In the genomic region with DNA sequence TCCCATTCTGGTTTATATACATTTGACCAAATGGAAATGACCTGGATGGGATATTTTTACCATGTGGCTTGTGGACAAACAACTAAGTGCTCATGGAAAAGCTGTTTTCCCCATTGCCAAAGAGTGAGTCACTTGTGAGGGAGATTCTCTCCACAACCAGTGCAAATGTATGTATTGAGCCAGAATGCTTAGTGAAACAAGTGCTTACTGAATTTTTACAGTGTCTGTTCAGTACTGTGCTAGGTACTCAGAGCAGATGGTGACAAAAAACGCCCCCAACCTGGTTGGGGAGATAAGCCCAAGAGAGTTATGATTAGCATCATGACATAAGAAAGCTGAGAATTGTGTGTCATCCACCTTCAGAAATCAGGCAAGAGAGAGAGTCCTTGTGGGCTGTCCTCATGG, we compare ENCODE assay signal across 11 cellular contexts. TPM values are rescaled to one million over a fixed set of nuclear protein-coding genes. Genes with fewer than 3 reads are reported as not detected.
A peak's percentile ranks its signal among the peaks of the same experiment; 100 is the strongest.
DNase-seq lines count a peak whose midpoint lies in the region; ATAC-seq and TF ChIP-seq lines count a peak whose summit lies in the region.
"Had no signal": no experiment of that assay in that cellular context is flagged by ENCODE, and none has a peak within 500 bp of the region (broad histone marks: within the 10 kb centered on the region; RNA-seq: fewer than 3 reads in every experiment).

No MANE protein-coding gene starts in this region.

- 0 out of 2 replicates have a peak, but pooled peaks cover 3% of the 10 kb centered on the region for H3F3A ChIP-seq in OCI-LY1 (ENCODE audit: insufficient read depth, low read length)
- H3F3A ChIP-seq in GM23338 (replicated peaks; ENCODE audit: low read depth): 0 out of 2 replicates have a peak, but pooled peaks cover 3% of the 10 kb centered on the region

- ATAC-seq in omental fat pad (ENCODE audit: low FRiP score): no peak
- no peak for ATAC-seq in GM23338
- ATAC-seq in HG03045 (IDR thresholded peaks at IDR 0.05; ENCODE audit: unreplicated experiment): no peak
- ATAC-seq: activated T-cell treated with anti-CD3 and anti-CD28 coated beads, Interleukin-2, amount 50 U/mL, for 4 hours; T-cell had no signal

- TF ChIP-seq CTCF in OCI-LY1 (IDR thresholded peaks at IDR 0.05; ENCODE audit: low read length) (no peak), epithelial cell of esophagus (IDR thresholded peaks at IDR 0.05; ENCODE audit: insufficient read depth, low read depth, low read length, missing control alignments) (no peak), omental fat pad (IDR thresholded peaks at IDR 0.05) (no peak), GM23338 (conservative IDR thresholded peaks at IDR 0.05; ENCODE audit: low read depth in 2 of 2) (no peak)

- DNase-seq in epithelial cell of esophagus (ENCODE audit: low read depth): peak; percentile 82
- peak; percentile 54 for DNase-seq in non-pigmented ciliary epithelial cell (ENCODE audit: low read depth)
- no peak for DNase-seq in islet precursor cell
- DNase-seq in omental fat pad (ENCODE audit: low spot score): no peak
- no peak for DNase-seq in GM23338 (ENCODE audit: low spot score)
- DNase-seq: activated T-cell treated with anti-CD3 and anti-CD28 coated beads, Interleukin-2, amount 50 U/mL, for 4 hours; NCI-H524 treated with DMSO at 0.1 percent for 48 hours; T-cell had no signal

- no peak overlapping the region for H3K4me3 ChIP-seq in BLaER1
- H3K4me3 ChIP-seq in OCI-LY1 (ENCODE audit: low read depth, low read length, poor library complexity, severe bottlenecking): no peak overlapping the region
- no peak overlapping the region for H3K4me3 ChIP-seq in epithelial cell of esophagus (ENCODE audit: low read length)
- H3K4me3 ChIP-seq in GM23338: no peak overlapping the region

- H3K4me2 ChIP-seq in BLaER1: peak overlapping the region; percentile 3; the same call in 1 of the 2 replicates
- peak overlapping the region; percentile 95; the same call in 1 of the 2 replicates for H3K4me2 ChIP-seq in OCI-LY1 (ENCODE audit: low read length)
- H3K4me2 ChIP-seq in GM23338: no peak overlapping the region

- H4K20me1 ChIP-seq in BLaER1 (peaks cover 17% of the 10 kb centered on the region), OCI-LY1 (ENCODE audit: insufficient read depth, low read length) (no peaks in the 10 kb centered on the region), GM23338 (replicated peaks; ENCODE audit: insufficient read depth) (peaks cover 17% of the 10 kb centered on the region; the same call in 1 of the 2 replicates)

- H3K9me2 ChIP-seq in OCI-LY1 (ENCODE audit: low read depth, low read length) (no peaks in the 10 kb centered on the region), GM23338 (ENCODE audit: insufficient read depth) (no peaks in the 10 kb centered on the region)

- H3K36me3 ChIP-seq in BLaER1 (0 out of 2 replicates have a peak, but pooled peaks cover 8% of the 10 kb centered on the region), OCI-LY1 (ENCODE audit: insufficient read depth, low read length) (no peaks in the 10 kb centered on the region), GM23338 (ENCODE audit: insufficient read depth) (no peaks in the 10 kb centered on the region)

- no peaks in the 10 kb centered on the region for H3K27me3 ChIP-seq in BLaER1
- no peaks in the 10 kb centered on the region for H3K27me3 ChIP-seq in OCI-LY1 (ENCODE audit: insufficient read depth, low read length)
- H3K27me3 ChIP-seq in GM23338 (ENCODE audit: insufficient read depth): 0 out of 2 replicates have a peak, but pooled peaks cover 10% of the 10 kb centered on the region

- peaks cover 16% of the 10 kb centered on the region for H3K4me1 Mint-ChIP-seq in GM23338

- H3K9ac ChIP-seq in BLaER1: no peak overlapping the region
- no peak overlapping the region for H3K9ac ChIP-seq in OCI-LY1 (ENCODE audit: low read length)

- H3K36me3 Mint-ChIP-seq in GM23338 (ENCODE audit: low read depth): no peaks in the 10 kb centered on the region
- H3K36me3 Mint-ChIP-seq: T-cell had no signal

- H3K27ac ChIP-seq in BLaER1 (no peak overlapping the region), OCI-LY1 (ENCODE audit: low read depth, low read length, poor library complexity, severe bottlenecking) (no peak overlapping the region), GM23338 (ENCODE audit: low read depth) (no peak overlapping the region)

- H2AFZ ChIP-seq in OCI-LY1 (ENCODE audit: low read length) (no peak overlapping the region), GM23338 (no peak overlapping the region)

- H3K4me1 ChIP-seq in BLaER1 (peaks cover 19% of the 10 kb centered on the region), OCI-LY1 (ENCODE audit: insufficient read depth, low read length, severe bottlenecking) (peaks cover 26% of the 10 kb centered on the region), GM23338 (ENCODE audit: insufficient read depth) (peaks cover 25% of the 10 kb centered on the region)

- H3K79me2 ChIP-seq in OCI-LY1 (ENCODE audit: insufficient read depth, low read length): peaks cover 10% of the 10 kb centered on the region
- H3K79me2 ChIP-seq in GM23338 (replicated peaks; ENCODE audit: insufficient read depth): peaks cover 57% of the 10 kb centered on the region

- no peaks in the 10 kb centered on the region for H3K9me3 ChIP-seq in BLaER1
- H3K9me3 ChIP-seq in OCI-LY1 (ENCODE audit: low read length): no peaks in the 10 kb centered on the region

- H3K9me3 Mint-ChIP-seq in GM23338: peaks cover 3% of the 10 kb centered on the region; the same call in 1 of the 3 replicates
- H3K9me3 Mint-ChIP-seq: activated T-cell treated with anti-CD3 and anti-CD28 coated beads, Interleukin-2, amount 50 U/mL, for 4 hours; T-cell had no signal

- H3K27me3 Mint-ChIP-seq in GM23338 (ENCODE audit: insufficient read depth, low read depth, poor library complexity): peaks cover 13% of the 10 kb centered on the region
- H3K27me3 Mint-ChIP-seq: T-cell had no signal

- no peak overlapping the region for H3K27ac Mint-ChIP-seq in GM23338
- H3K27ac Mint-ChIP-seq: T-cell had no signal

- no peak overlapping the region for H3K4me3 Mint-ChIP-seq in GM23338

TF ChIP-seq in GM23338, 12 proteins besides CTCF, POLR2A, EP300 and RAD21 (continues in another document):
- TF ChIP-seq, protein P1, sequence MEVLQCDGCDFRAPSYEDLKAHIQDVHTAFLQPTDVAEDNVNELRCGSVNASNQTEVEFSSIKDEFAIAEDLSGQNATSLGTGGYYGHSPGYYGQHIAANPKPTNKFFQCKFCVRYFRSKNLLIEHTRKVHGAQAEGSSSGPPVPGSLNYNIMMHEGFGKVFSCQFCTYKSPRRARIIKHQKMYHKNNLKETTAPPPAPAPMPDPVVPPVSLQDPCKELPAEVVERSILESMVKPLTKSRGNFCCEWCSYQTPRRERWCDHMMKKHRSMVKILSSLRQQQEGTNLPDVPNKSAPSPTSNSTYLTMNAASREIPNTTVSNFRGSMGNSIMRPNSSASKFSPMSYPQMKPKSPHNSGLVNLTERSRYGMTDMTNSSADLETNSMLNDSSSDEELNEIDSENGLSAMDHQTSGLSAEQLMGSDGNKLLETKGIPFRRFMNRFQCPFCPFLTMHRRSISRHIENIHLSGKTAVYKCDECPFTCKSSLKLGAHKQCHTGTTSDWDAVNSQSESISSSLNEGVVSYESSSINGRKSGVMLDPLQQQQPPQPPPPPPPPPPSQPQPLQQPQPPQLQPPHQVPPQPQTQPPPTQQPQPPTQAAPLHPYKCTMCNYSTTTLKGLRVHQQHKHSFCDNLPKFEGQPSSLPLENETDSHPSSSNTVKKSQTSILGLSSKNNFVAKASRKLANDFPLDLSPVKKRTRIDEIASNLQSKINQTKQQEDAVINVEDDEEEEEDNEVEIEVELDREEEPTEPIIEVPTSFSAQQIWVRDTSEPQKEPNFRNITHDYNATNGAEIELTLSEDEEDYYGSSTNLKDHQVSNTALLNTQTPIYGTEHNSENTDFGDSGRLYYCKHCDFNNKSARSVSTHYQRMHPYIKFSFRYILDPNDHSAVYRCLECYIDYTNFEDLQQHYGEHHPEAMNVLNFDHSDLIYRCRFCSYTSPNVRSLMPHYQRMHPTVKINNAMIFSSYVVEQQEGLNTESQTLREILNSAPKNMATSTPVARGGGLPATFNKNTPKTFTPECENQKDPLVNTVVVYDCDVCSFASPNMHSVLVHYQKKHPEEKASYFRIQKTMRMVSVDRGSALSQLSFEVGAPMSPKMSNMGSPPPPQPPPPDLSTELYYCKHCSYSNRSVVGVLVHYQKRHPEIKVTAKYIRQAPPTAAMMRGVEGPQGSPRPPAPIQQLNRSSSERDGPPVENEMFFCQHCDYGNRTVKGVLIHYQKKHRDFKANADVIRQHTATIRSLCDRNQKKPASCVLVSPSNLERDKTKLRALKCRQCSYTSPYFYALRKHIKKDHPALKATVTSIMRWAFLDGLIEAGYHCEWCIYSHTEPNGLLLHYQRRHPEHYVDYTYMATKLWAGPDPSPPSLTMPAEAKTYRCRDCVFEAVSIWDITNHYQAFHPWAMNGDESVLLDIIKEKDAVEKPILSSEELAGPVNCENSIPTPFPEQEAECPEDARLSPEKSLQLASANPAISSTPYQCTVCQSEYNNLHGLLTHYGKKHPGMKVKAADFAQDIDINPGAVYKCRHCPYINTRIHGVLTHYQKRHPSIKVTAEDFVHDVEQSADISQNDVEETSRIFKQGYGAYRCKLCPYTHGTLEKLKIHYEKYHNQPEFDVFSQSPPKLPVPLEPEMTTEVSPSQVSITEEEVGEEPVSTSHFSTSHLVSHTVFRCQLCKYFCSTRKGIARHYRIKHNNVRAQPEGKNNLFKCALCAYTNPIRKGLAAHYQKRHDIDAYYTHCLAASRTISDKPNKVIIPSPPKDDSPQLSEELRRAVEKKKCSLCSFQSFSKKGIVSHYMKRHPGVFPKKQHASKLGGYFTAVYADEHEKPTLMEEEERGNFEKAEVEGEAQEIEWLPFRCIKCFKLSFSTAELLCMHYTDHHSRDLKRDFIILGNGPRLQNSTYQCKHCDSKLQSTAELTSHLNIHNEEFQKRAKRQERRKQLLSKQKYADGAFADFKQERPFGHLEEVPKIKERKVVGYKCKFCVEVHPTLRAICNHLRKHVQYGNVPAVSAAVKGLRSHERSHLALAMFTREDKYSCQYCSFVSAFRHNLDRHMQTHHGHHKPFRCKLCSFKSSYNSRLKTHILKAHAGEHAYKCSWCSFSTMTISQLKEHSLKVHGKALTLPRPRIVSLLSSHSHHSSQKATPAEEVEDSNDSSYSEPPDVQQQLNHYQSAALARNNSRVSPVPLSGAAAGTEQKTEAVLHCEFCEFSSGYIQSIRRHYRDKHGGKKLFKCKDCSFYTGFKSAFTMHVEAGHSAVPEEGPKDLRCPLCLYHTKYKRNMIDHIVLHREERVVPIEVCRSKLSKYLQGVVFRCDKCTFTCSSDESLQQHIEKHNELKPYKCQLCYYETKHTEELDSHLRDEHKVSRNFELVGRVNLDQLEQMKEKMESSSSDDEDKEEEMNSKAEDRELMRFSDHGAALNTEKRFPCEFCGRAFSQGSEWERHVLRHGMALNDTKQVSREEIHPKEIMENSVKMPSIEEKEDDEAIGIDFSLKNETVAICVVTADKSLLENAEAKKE (CRISPR knock-in tag; IDR thresholded peaks at IDR 0.05): no peak
- TF ChIP-seq EZH2 (IDR thresholded peaks at IDR 0.05; ENCODE audit: low read depth, unreplicated experiment): no peak

RNA-seq across cellular contexts. Expression of gene CHP1, which starts 2.3 kb away (rescaled TPM):
- total RNA-seq in omental fat pad: 100 to 1,000 TPM; 172 to 320 (median 243) TPM
- total RNA-seq in GM23338 (2014; rRNA removed; shearing (Covaris generic)): 109 and 134 TPM in 2 replicates
- 59.6 and 62.3 TPM in 2 replicates for polyA plus RNA-seq in GM23338 (2016; fragmentation: Nextera tagmentation; extraction: Ambion mirVana)

RNA-seq across cellular contexts. Expression of gene EXD1, which starts 2.8 kb away (rescaled TPM):
- total RNA-seq in omental fat pad: not detected
- 0.07 TPM in 1 of 2 replicates, not detected in the other for total RNA-seq in GM23338 (2014; rRNA removed; shearing (Covaris generic))
- polyA plus RNA-seq in GM23338 (2016; fragmentation: Nextera tagmentation; extraction: Ambion mirVana): not detected in 2 replicates
- total RNA-seq: activated T-cell treated with anti-CD3 and anti-CD28 coated beads, Interleukin-2, amount 50 U/mL, for 4 hours; T-cell had no signal

Comparison
In these comparisons a context has a peak if more than half of its experiments do, and no peak if none do; other contexts are left out.
1. DNase-seq: peak in epithelial cell of esophagus (single experiment) and non-pigmented ciliary epithelial cell (single experiment); none in islet precursor cell (single experiment), omental fat pad (single experiment) and GM23338 (single experiment).